16 cellular contexts compared by ENCODE assay signal in the genomic region with DNA sequence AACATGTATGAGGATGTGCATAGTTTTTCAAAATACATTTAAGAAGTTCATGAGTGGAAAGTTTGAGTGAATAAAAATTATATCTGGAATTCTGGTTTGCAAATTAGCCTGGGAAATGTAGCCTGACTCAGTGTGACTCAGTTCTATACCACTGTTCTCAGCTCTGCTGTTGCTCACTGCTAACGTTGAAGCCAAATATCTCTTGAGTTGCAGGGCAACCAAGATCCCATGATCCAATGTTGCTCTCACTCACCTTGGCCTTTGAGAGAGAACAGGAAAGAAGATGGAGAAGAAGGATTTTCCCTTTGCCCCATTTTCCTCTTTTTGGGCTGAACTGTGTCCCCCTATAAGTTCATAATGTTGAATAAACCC. TPM values are rescaled to one million over a fixed set of nuclear protein-coding genes. Genes with fewer than 3 reads are reported as not detected.
A peak's percentile ranks its signal among the peaks of the same experiment; 100 is the strongest.
DNase-seq lines count a peak whose midpoint lies in the region; TF ChIP-seq lines count a peak whose summit lies in the region.
"Had no signal": no experiment of that assay in that cellular context is flagged by ENCODE, and none has a peak within 500 bp of the region (broad histone marks: within the 10 kb centered on the region; RNA-seq: fewer than 3 reads in every experiment).

No MANE protein-coding gene starts in this region.

- H3K4me3 ChIP-seq in epithelial cell of esophagus (ENCODE audit: low read length), result no peak overlapping the region
- H3K4me3 ChIP-seq: HAP-1, testis had no signal

- DNase-seq in GM03348 (ENCODE audit: low spot score), result peak; percentile 24
- peak; percentile 42 for DNase-seq in NCI-H226
- peak; percentile 85 for DNase-seq in epithelial cell of esophagus (ENCODE audit: low read depth)
- DNase-seq in renal cortical epithelial cell (ENCODE audit: low read depth), result peak; percentile 67
- DNase-seq in NCI-H748 treated with DMSO at 0.1 percent for 48 hours (lab: John Stamatoyannopoulos, UW), result no peak
- no peak for DNase-seq in NCI-H1048 (lab: John Stamatoyannopoulos, UW)
- DNase-seq in NCI-H774 (lab: John Stamatoyannopoulos, UW), result no peak
- DNase-seq: activated naive CD4-positive, alpha-beta T cell; CD4-positive, alpha-beta T cell; effector CD8-positive, alpha-beta T cell; MV-4-11; NCI-H2081 treated with DMSO at 0.1 percent for 48 hours; T-cell; testis had no signal

- TF ChIP-seq CTCF in epithelial cell of esophagus (IDR thresholded peaks at IDR 0.05; ENCODE audit: insufficient read depth, low read depth, low read length, missing control alignments), result no peak

RNA-seq across cellular contexts. Expression of a gene that starts 28.9 kb away (rescaled TPM):
- total RNA-seq in renal cortical epithelial cell, result 8.3 and 52.1 TPM in 2 replicates

RNA-seq across cellular contexts. Expression of a gene that starts 29.4 kb away (rescaled TPM):
- 57.6 and 124 TPM in 2 replicates for total RNA-seq in renal cortical epithelial cell

RNA-seq across cellular contexts. Expression of a gene that starts 39.0 kb away (rescaled TPM):
- 39.7 and 82.3 TPM in 2 replicates for total RNA-seq in renal cortical epithelial cell

RNA-seq across cellular contexts. Expression of a gene that starts 44.3 kb away (rescaled TPM):
- total RNA-seq in renal cortical epithelial cell, result 14.1 and 14.4 TPM in 2 replicates

RNA-seq across cellular contexts. Expression of a gene that starts 58.0 kb away (rescaled TPM):
- 2.1 and 18.9 TPM in 2 replicates for total RNA-seq in renal cortical epithelial cell
- total RNA-seq: lung microvascular endothelial cell had no signal

Comparison
In these comparisons a context has a peak if more than half of its experiments do, and no peak if none do; other contexts are left out.
1. DNase-seq: peak in GM03348 (single experiment), NCI-H226 (single experiment), epithelial cell of esophagus (single experiment) and renal cortical epithelial cell (single experiment); none in NCI-H748 treated with DMSO at 0.1 percent for 48 hours (single experiment), NCI-H1048 (single experiment) and NCI-H774 (single experiment).